ENCODE assay signal across 10 cellular contexts in the genomic region with DNA sequence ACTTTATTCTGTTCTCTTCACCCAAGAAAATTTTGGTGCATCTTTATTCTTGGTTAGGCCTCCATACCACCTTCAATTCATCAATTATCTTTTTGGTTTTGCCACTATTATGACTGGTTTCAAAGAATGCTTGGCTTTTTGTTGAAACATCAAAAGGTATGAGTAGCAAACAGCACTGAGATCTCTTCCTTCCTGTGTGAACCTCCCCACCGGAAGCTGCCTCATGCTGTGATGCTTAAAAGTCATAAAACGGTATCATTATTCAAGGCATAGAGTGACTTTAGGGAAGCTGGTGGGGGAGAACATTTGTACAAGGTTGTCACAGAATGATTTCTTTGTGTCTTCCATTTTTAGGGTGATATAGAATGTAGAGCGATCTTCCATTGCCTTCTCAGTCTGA.
DNase-seq lines count a peak whose midpoint lies in the region; ATAC-seq and TF ChIP-seq lines count a peak whose summit lies in the region.
"Had no signal": no experiment of that assay in that cellular context is flagged by ENCODE, and none has a peak within 500 bp of the region (broad histone marks: within the 10 kb centered on the region; RNA-seq: fewer than 3 reads in every experiment).

No MANE protein-coding gene starts in this region.

- H3K4me3 ChIP-seq in CD8-positive, alpha-beta T cell (ENCODE audit: low read depth, low read length) = no peak overlapping the region

- H3K27ac Mint-ChIP-seq in CD8-positive, alpha-beta T cell = peak overlapping the region; percentile 88

- intact Hi-C loops in CD8-positive, alpha-beta T cell (cut with DNase I, micrococcal nuclease) = loop anchor here (1.0 to 5.0 kb wide), 4 partner anchors 69 to 73 kb away; partner anchors contain the start of gene IQGAP2 (in 1 of the 2)

- no peaks in the 10 kb centered on the region for H3K36me3 ChIP-seq in CD8-positive, alpha-beta T cell (ENCODE audit: insufficient read depth, low read length)

- peak overlapping the region; percentile 35 for H3K4me3 Mint-ChIP-seq in CD8-positive, alpha-beta T cell

- CTCF ChIA-PET in CD8-positive, alpha-beta T cell (lab: Charles Lee) = interaction anchor here (0.7 to 2.2 kb wide), 5 partner anchors 10 to 71 kb away, joined by 3 to 11 read pairs (median 7); partner anchors contain the start of gene IQGAP2
- CTCF ChIA-PET in RWPE1 (lab: Yijun Ruan, JAX) = no interaction called here

- POLR2A ChIA-PET in CD8-positive, alpha-beta T cell (lab: Charles Lee) = interaction anchor here (0.7 to 2.2 kb wide), 5 partner anchors 51 to 79 kb away, joined by 3 to 9 read pairs (median 3); partner anchors contain the start of gene IQGAP2
- POLR2A ChIA-PET in RWPE1 (lab: Yijun Ruan, JAX; ENCODE audit: low non-redundant PET) = no interaction called here

- peak; percentile 38 to 86 (median 66) for DNase-seq in CD8-positive, alpha-beta T cell
- DNase-seq in T-helper 2 cell (peak in 4 of 5 experiments; percentile 40 to 93 (median 62)), NCI-H524 treated with DMSO at 0.1 percent for 48 hours (lab: John Stamatoyannopoulos, UW) (no peak), NCI-H1092 (lab: John Stamatoyannopoulos, UW) (no peak), RWPE1 (ENCODE audit: low spot score) (no peak), MV-4-11 (lab: John Stamatoyannopoulos, UW) (no peak)
- peak; percentile 52 for DNase-seq in activated gamma-delta T cell treated with anti-CD3 and anti-CD28 coated beads, Interleukin-2, amount 50 U/mL, for 16 hours (ENCODE audit: low read depth)
- DNase-seq in stimulated activated CD4-positive, alpha-beta T cell treated with anti-CD3 and anti-CD28 coated beads, Interleukin-4, amount 100 ng/mL, for 1 hour = peak; percentile 60
- DNase-seq: NCI-H1930, T1000 had no signal

- peaks cover 75% of the 10 kb centered on the region for H3K4me1 Mint-ChIP-seq in CD8-positive, alpha-beta T cell (ENCODE audit: low read depth)

- no peak for TF ChIP-seq CTCF in CD8-positive, alpha-beta T cell (IDR thresholded peaks at IDR 0.05)
- TF ChIP-seq CTCF in RWPE1 (conservative IDR thresholded peaks at IDR 0.05; ENCODE audit: low read depth) = no peak

- H3K27ac ChIP-seq in CD8-positive, alpha-beta T cell (ENCODE audit: low read depth, low read length) = peak overlapping the region; percentile 18
- no peak overlapping the region for H3K27ac ChIP-seq in RWPE1

- no peaks in the 10 kb centered on the region for H3K27me3 ChIP-seq in CD8-positive, alpha-beta T cell (ENCODE audit: insufficient read depth, low read length)

- no peaks in the 10 kb centered on the region for H3K9me3 ChIP-seq in CD8-positive, alpha-beta T cell (ENCODE audit: low read length)

- H3K27me3 Mint-ChIP-seq in CD8-positive, alpha-beta T cell (ENCODE audit: low read depth) = no peaks in the 10 kb centered on the region

- no peaks in the 10 kb centered on the region for H3K9me3 Mint-ChIP-seq in CD8-positive, alpha-beta T cell

- peaks cover 49% of the 10 kb centered on the region for H3K4me1 ChIP-seq in CD8-positive, alpha-beta T cell (ENCODE audit: insufficient read depth, low read length)

- ATAC-seq in CD8-positive, alpha-beta T cell = peak; percentile 96

- peaks cover 9% of the 10 kb centered on the region for H3K36me3 Mint-ChIP-seq in CD8-positive, alpha-beta T cell

Comparison
In these comparisons a context has a peak if more than half of its experiments do, and no peak if none do; other contexts are left out.
1. DNase-seq: peak in CD8-positive, alpha-beta T cell (7 of 7), T-helper 2 cell (4 of 5), activated gamma-delta T cell treated with anti-CD3 and anti-CD28 coated beads, Interleukin-2, amount 50 U/mL, for 16 hours (single experiment) and stimulated activated CD4-positive, alpha-beta T cell treated with anti-CD3 and anti-CD28 coated beads, Interleukin-4, amount 100 ng/mL, for 1 hour (single experiment); none in NCI-H524 treated with DMSO at 0.1 percent for 48 hours (single experiment), NCI-H1092 (single experiment), RWPE1 (single experiment) and MV-4-11 (single experiment).